In the genomic region with DNA sequence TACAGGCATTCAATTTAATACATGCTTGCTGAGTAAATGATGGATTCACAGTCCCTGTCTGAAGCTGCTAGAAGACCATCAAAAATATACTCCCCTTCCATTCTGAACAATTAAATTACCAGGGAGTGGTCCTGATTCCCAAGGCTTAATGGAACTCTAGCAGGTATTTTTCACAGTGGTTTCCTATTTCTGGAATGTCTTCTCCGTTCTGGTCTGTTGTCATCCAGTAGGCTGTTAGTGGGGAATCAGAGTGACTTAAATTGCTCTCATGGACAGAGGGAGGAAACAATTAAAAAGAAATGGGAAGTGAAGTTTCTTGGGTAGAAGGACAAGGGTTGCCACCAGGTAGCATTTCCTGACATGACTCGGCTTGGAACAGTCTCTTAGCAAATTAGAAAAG, we compare ENCODE assay signal across 21 cellular contexts.
"Had no signal": no experiment of that assay in that cellular context is flagged by ENCODE, and none has a peak within 500 bp of the region (broad histone marks: within the 10 kb centered on the region; RNA-seq: fewer than 3 reads in every experiment).

No MANE protein-coding gene starts in this region.

- DNase-seq: Karpas-422, KG1, MG63, NCI-H1048, NCI-H1105, NCI-H1417, NCI-H1436 treated with DMSO at 0.1 percent for 48 hours, NCI-H1694, NCI-H187 treated with DMSO at 0.1 percent for 48 hours, NCI-H2029 treated with DMSO at 0.1 percent for 48 hours, NCI-H2171, NCI-H226, NCI-H446, NCI-H510A, NCI-H526, NCI-H748 treated with DMSO at 0.1 percent for 48 hours, Right ventricle myocardium superior, RPMI8226, SIG-M5 had no signal

- H3K4me3 ChIP-seq: MG63, SJSA1, SK-N-MC had no signal

- H3K27me3 ChIP-seq: MG63, SJSA1 had no signal

- H3K36me3 ChIP-seq: MG63, SJSA1 had no signal

- H3K9me3 ChIP-seq: MG63, SJSA1 had no signal

- H3K27ac ChIP-seq: SJSA1, SK-N-MC had no signal
